ENCODE assay signal across 28 cellular contexts in genomic region chr15:100437261-100437660, GRCh38.
"Had no signal": no experiment of that assay in that cellular context is flagged by ENCODE, and none has a peak within 500 bp of the region (broad histone marks: within the 10 kb centered on the region; RNA-seq: fewer than 3 reads in every experiment).

No MANE protein-coding gene starts in this region.

- H3K9me3 ChIP-seq: stomach, suprapubic skin, testis, thoracic aorta, thyroid gland, tibial artery, tibial nerve, transverse colon, upper lobe of left lung, upper lobe of right lung, uterus, vagina had no signal

- ATAC-seq: stimulated activated effector memory CD8-positive, alpha-beta T cell treated with anti-CD3 and anti-CD28 coated beads, Interleukin-12 subunit alpha, Interleukin-12 subunit beta, amount 100 ng/mL, for 72 hours; stimulated activated memory B cell treated with anti-CD40 and anti-IgM and Interleukin-4, amounts not matched to agents 10 μg/mL and 1 μg/mL and 100 μg/mL, for 72 hours; stimulated activated naive B cell treated with anti-CD40 and anti-IgM and Interleukin-4, amounts not matched to agents 10 μg/mL and 1 μg/mL and 100 μg/mL, for 72 hours; stimulated activated naive CD8-positive, alpha-beta T cell treated with anti-CD3 and anti-CD28 coated beads, Interleukin-15, amount 100 ng/mL, for 72 hours; stimulated activated naive CD8-positive, alpha-beta T cell treated with anti-CD3 and anti-CD28 coated beads, Interleukin-15, Interleukin-2, amounts not matched to agents 100 U/mL and 50 U/mL, for 24 hours; upper lobe of right lung had no signal

- H3K4me3 Mint-ChIP-seq: stimulated activated effector memory CD8-positive, alpha-beta T cell treated with anti-CD3 and anti-CD28 coated beads, Interleukin-12 subunit alpha, Interleukin-12 subunit beta, amount 100 ng/mL, for 72 hours; stimulated activated memory B cell treated with anti-CD40 and anti-IgM and Interleukin-4, amounts not matched to agents 10 μg/mL and 1 μg/mL and 100 μg/mL, for 72 hours; stimulated activated naive B cell treated with anti-CD40 and anti-IgM and Interleukin-4, amounts not matched to agents 10 μg/mL and 1 μg/mL and 100 μg/mL, for 72 hours; stimulated activated naive CD8-positive, alpha-beta T cell treated with anti-CD3 and anti-CD28 coated beads, Interleukin-15, amount 100 ng/mL, for 72 hours; stimulated activated naive CD8-positive, alpha-beta T cell treated with anti-CD3 and anti-CD28 coated beads, Interleukin-15, Interleukin-2, amounts not matched to agents 100 ng/mL and 50 ng/mL, for 24 hours; type B pancreatic cell had no signal

- H3K27me3 Mint-ChIP-seq: stimulated activated naive CD8-positive, alpha-beta T cell treated with anti-CD3 and anti-CD28 coated beads, Interleukin-15, amount 100 ng/mL, for 72 hours; stimulated activated naive CD8-positive, alpha-beta T cell treated with anti-CD3 and anti-CD28 coated beads, Interleukin-15, Interleukin-2, amounts not matched to agents 100 ng/mL and 50 ng/mL, for 24 hours; type B pancreatic cell had no signal

- H3K27ac Mint-ChIP-seq: stimulated activated effector memory CD8-positive, alpha-beta T cell treated with anti-CD3 and anti-CD28 coated beads, Interleukin-12 subunit alpha, Interleukin-12 subunit beta, amount 100 ng/mL, for 72 hours; stimulated activated memory B cell treated with anti-CD40 and anti-IgM and Interleukin-4, amounts not matched to agents 10 μg/mL and 1 μg/mL and 100 μg/mL, for 72 hours; stimulated activated naive B cell treated with anti-CD40 and anti-IgM and Interleukin-4, amounts not matched to agents 10 μg/mL and 1 μg/mL and 100 μg/mL, for 72 hours; stimulated activated naive CD8-positive, alpha-beta T cell treated with anti-CD3 and anti-CD28 coated beads, Interleukin-15, amount 100 ng/mL, for 72 hours; stimulated activated naive CD8-positive, alpha-beta T cell treated with anti-CD3 and anti-CD28 coated beads, Interleukin-15, Interleukin-2, amounts not matched to agents 100 ng/mL and 50 ng/mL, for 24 hours; type B pancreatic cell had no signal

- H3K27me3 ChIP-seq: stomach, suprapubic skin, testis, thyroid gland, tibial artery, tibial nerve, transverse colon, upper lobe of left lung, upper lobe of right lung, uterus, vagina had no signal

- H3K36me3 ChIP-seq: stomach, suprapubic skin, thoracic aorta, thyroid gland, tibial artery, tibial nerve, transverse colon, upper lobe of left lung, upper lobe of right lung, uterus, vagina had no signal

- H3K36me3 Mint-ChIP-seq: stimulated activated effector memory CD8-positive, alpha-beta T cell treated with anti-CD3 and anti-CD28 coated beads, Interleukin-12 subunit alpha, Interleukin-12 subunit beta, amount 100 ng/mL, for 72 hours; stimulated activated memory B cell treated with anti-CD40 and anti-IgM and Interleukin-4, amounts not matched to agents 10 μg/mL and 1 μg/mL and 100 μg/mL, for 72 hours; stimulated activated naive B cell treated with anti-CD40 and anti-IgM and Interleukin-4, amounts not matched to agents 10 μg/mL and 1 μg/mL and 100 μg/mL, for 72 hours; type B pancreatic cell had no signal

- DNase-seq: stimulated activated CD4-positive, alpha-beta T cell treated with anti-CD3 and anti-CD28 coated beads, Interleukin-2, amount 100 ng/mL, for 48 hours; stimulated activated CD4-positive, alpha-beta T cell treated with anti-CD3 and anti-CD28 coated beads, Interleukin-4, amount 100 ng/mL, for 1 hour; stimulated activated CD4-positive, alpha-beta T cell treated with anti-CD3 and anti-CD28 coated beads, Interleukin-4, amount 100 ng/mL, for 24 hours; stimulated activated CD4-positive, alpha-beta T cell treated with anti-CD3 and anti-CD28 coated beads, Interleukin-4, amount 100 ng/mL, for 4 hours; stimulated activated CD8-positive, alpha-beta memory T cell treated with anti-CD3 and anti-CD28 coated beads, Interleukin-4, amount 100 ng/mL, for 48 hours; stimulated activated naive B cell treated with anti-CD40 and anti-IgM and Interleukin-4, amounts not matched to agents 10 μg/mL and 1 μg/mL and 100 μg/mL, for 72 hours; stimulated activated naive CD4-positive, alpha-beta T cell; stimulated activated naive CD4-positive, alpha-beta T cell treated with Interleukin-2 at 50 U/mL for 16 hours; stimulated activated naive CD8-positive, alpha-beta T cell treated with anti-CD3 and anti-CD28 coated beads, Interleukin-15, amount 100 ng/mL, for 72 hours; stimulated activated naive CD8-positive, alpha-beta T cell treated with anti-CD3 and anti-CD28 coated beads, Interleukin-15, Interleukin-2, amounts not matched to agents 100 U/mL and 50 U/mL, for 24 hours; stomach; substantia nigra; testis; thyroid gland; tibial artery; transverse colon; trophoblast cell; upper lobe of left lung; upper lobe of right lung; uterus had no signal

- H3K4me3 ChIP-seq: stomach, suprapubic skin, testis, thoracic aorta, thyroid gland, tibial artery, tibial nerve, transverse colon, upper lobe of left lung, upper lobe of right lung, uterus, vagina had no signal

- H3K4me1 ChIP-seq: testis, thyroid gland, tibial artery, tibial nerve, upper lobe of left lung, upper lobe of right lung, uterus had no signal

- H3K4me1 Mint-ChIP-seq: stimulated activated effector memory CD8-positive, alpha-beta T cell treated with anti-CD3 and anti-CD28 coated beads, Interleukin-12 subunit alpha, Interleukin-12 subunit beta, amount 100 ng/mL, for 72 hours; stimulated activated memory B cell treated with anti-CD40 and anti-IgM and Interleukin-4, amounts not matched to agents 10 μg/mL and 1 μg/mL and 100 μg/mL, for 72 hours had no signal

- H3K27ac ChIP-seq: stomach, suprapubic skin, testis, thoracic aorta, thyroid gland, tibial artery, tibial nerve, transverse colon, upper lobe of left lung, upper lobe of right lung, uterus, vagina had no signal

- H3K9me3 Mint-ChIP-seq: stimulated activated effector memory CD8-positive, alpha-beta T cell treated with anti-CD3 and anti-CD28 coated beads, Interleukin-12 subunit alpha, Interleukin-12 subunit beta, amount 100 ng/mL, for 72 hours; stimulated activated naive CD8-positive, alpha-beta T cell treated with anti-CD3 and anti-CD28 coated beads, Interleukin-15, amount 100 ng/mL, for 72 hours had no signal
